In genomic region chr20:59322813-59323469, GRCh38 we compare ENCODE assay signal across 21 cellular contexts. TPM values are rescaled to one million over a fixed set of nuclear protein-coding genes. Genes with fewer than 3 reads are reported as not detected.
DNase-seq lines count a peak whose midpoint lies in the region; ATAC-seq and TF ChIP-seq lines count a peak whose summit lies in the region.
"Had no signal": no experiment of that assay in that cellular context is flagged by ENCODE, and none has a peak within 500 bp of the region (broad histone marks: within the 10 kb centered on the region; RNA-seq: fewer than 3 reads in every experiment).

No MANE protein-coding gene starts in this region.

- H3K36me3 Mint-ChIP-seq in natural killer cell treated with Interleukin-12 subunit alpha and Interleukin-12 subunit beta and Interleukin-15 and Interleukin-18, amount 100 ng/mL, for 72 hours = no peaks in the 10 kb centered on the region
- H3K36me3 Mint-ChIP-seq in natural killer cell (no peaks in the 10 kb centered on the region), endodermal cell (ENCODE audit: low read depth) (no peaks in the 10 kb centered on the region), type B pancreatic cell (no peaks in the 10 kb centered on the region)
- H3K36me3 Mint-ChIP-seq: CD4-positive, alpha-beta memory T cell; IgD-negative memory B cell had no signal

- peaks cover 7 to 12% of the 10 kb centered on the region in 2 donors for H3K27me3 Mint-ChIP-seq in natural killer cell treated with Interleukin-12 subunit alpha and Interleukin-12 subunit beta and Interleukin-15 and Interleukin-18, amount 100 ng/mL, for 72 hours
- peaks cover under 1 to 5% of the 10 kb centered on the region in 2 donors for H3K27me3 Mint-ChIP-seq in natural killer cell (ENCODE audit: low read depth in 2 of 2)
- H3K27me3 Mint-ChIP-seq in endodermal cell (ENCODE audit: insufficient read depth) = peaks cover 82% of the 10 kb centered on the region
- peaks cover 41% of the 10 kb centered on the region for H3K27me3 Mint-ChIP-seq in type B pancreatic cell

- TF ChIP-seq CTCF in natural killer cell (IDR thresholded peaks at IDR 0.05) (no peak), endodermal cell (conservative IDR thresholded peaks at IDR 0.05) (no peak), type B pancreatic cell (conservative IDR thresholded peaks at IDR 0.05) (no peak), brain microvascular endothelial cell (IDR thresholded peaks at IDR 0.05; ENCODE audit: low read depth, low read length, missing control alignments) (no peak)

- H3K27me3 ChIP-seq in endodermal cell (ENCODE audit: control insufficient read depth, insufficient read depth, low read length, poor library complexity, severe bottlenecking) = peaks cover 59% of the 10 kb centered on the region
- no peaks in the 10 kb centered on the region for H3K27me3 ChIP-seq in brain microvascular endothelial cell (replicated peaks)
- H3K27me3 ChIP-seq: BE2C, SJCRH30 had no signal

- DNase-seq in natural killer cell treated with Interleukin-12 subunit alpha and Interleukin-12 subunit beta and Interleukin-15 and Interleukin-18, amount 100 ng/mL, for 72 hours (ENCODE audit: low spot score) = peak; percentile 26
- no peak for DNase-seq in natural killer cell
- DNase-seq in NCI-H1417 treated with DMSO at 0.1 percent for 48 hours (lab: John Stamatoyannopoulos, UW) = peak; percentile 53
- DNase-seq in endodermal cell = no peak
- DNase-seq in type B pancreatic cell (ENCODE audit: extremely low spot score, unreplicated experiment) = no peak
- no peak for DNase-seq in brain microvascular endothelial cell
- no peak for DNase-seq in central memory CD4-positive, alpha-beta T cell
- DNase-seq: BE2C; CD4-positive, alpha-beta memory T cell; DMS79 treated with DMSO at 0.1 percent for 48 hours; GDM1; NCI-H146; NCI-H2081 treated with DMSO at 0.1 percent for 48 hours; NCI-H446; NCI-H82; RPMI8226; SJCRH30 had no signal

- intact Hi-C loops in natural killer cell (cut with micrococcal nuclease) = no loop called here

- no peak overlapping the region for H3K9ac ChIP-seq in endodermal cell (ENCODE audit: extremely low read depth, low read length, poor library complexity, severe bottlenecking)

- 87 to 94% methylated on average over 6 to 13 of the region's 13 CpGs for whole genome bisulfite sequencing in endodermal cell (ENCODE audit: insufficient coverage in 1 of 2, insufficient read length in 1 of 2), 2 experiments

- H3K4me1 ChIP-seq in endodermal cell (ENCODE audit: control insufficient read depth, insufficient read depth, low read length) = peaks cover 3% of the 10 kb centered on the region
- H3K4me1 ChIP-seq: BE2C had no signal

- H3K9me3 Mint-ChIP-seq in natural killer cell treated with Interleukin-12 subunit alpha and Interleukin-12 subunit beta and Interleukin-15 and Interleukin-18, amount 100 ng/mL, for 72 hours = no peaks in the 10 kb centered on the region
- H3K9me3 Mint-ChIP-seq in natural killer cell (no peaks in the 10 kb centered on the region), endodermal cell (no peaks in the 10 kb centered on the region), type B pancreatic cell (no peaks in the 10 kb centered on the region)
- H3K9me3 Mint-ChIP-seq: CD4-positive, alpha-beta memory T cell; IgD-negative memory B cell had no signal

- ATAC-seq in natural killer cell treated with Interleukin-12 subunit alpha and Interleukin-12 subunit beta and Interleukin-15 and Interleukin-18, amount 100 ng/mL, for 72 hours = no peak
- no peak for ATAC-seq in natural killer cell
- no peak for ATAC-seq in HG02870 (IDR thresholded peaks at IDR 0.05; ENCODE audit: unreplicated experiment)

- peak overlapping the region; percentile 47 for H3K27ac ChIP-seq in endodermal cell (ENCODE audit: low read depth, low read length)
- H3K27ac ChIP-seq in brain microvascular endothelial cell = no peak overlapping the region
- H3K27ac ChIP-seq: SJCRH30 had no signal

- H3K9me3 ChIP-seq in endodermal cell (ENCODE audit: control insufficient read depth, low read length) = no peaks in the 10 kb centered on the region
- H3K9me3 ChIP-seq: BE2C had no signal

- in situ Hi-C loops in brain microvascular endothelial cell (cut with HindIII; ENCODE audit: low pct_ligation_motif_present, low sequenced_read_pairs) = no loop called here

- no peak overlapping the region for H3K27ac Mint-ChIP-seq in natural killer cell treated with Interleukin-12 subunit alpha and Interleukin-12 subunit beta and Interleukin-15 and Interleukin-18, amount 100 ng/mL, for 72 hours
- H3K27ac Mint-ChIP-seq in natural killer cell (no peak overlapping the region), endodermal cell (no peak overlapping the region), type B pancreatic cell (peak overlapping the region; percentile 2)
- H3K27ac Mint-ChIP-seq: CD4-positive, alpha-beta memory T cell had no signal

- H3K36me3 ChIP-seq in endodermal cell (ENCODE audit: control insufficient read depth, insufficient read depth, low read length) (no peaks in the 10 kb centered on the region), brain microvascular endothelial cell (replicated peaks) (no peaks in the 10 kb centered on the region)
- H3K36me3 ChIP-seq: BE2C had no signal

- H3K4me3 Mint-ChIP-seq in natural killer cell treated with Interleukin-12 subunit alpha and Interleukin-12 subunit beta and Interleukin-15 and Interleukin-18, amount 100 ng/mL, for 72 hours = no peak overlapping the region
- H3K4me3 Mint-ChIP-seq in natural killer cell (no peak overlapping the region), endodermal cell (no peak overlapping the region), type B pancreatic cell (peak overlapping the region; percentile 15)
- H3K4me3 Mint-ChIP-seq: CD4-positive, alpha-beta memory T cell; IgD-negative memory B cell had no signal

- H3K4me1 Mint-ChIP-seq in natural killer cell treated with Interleukin-12 subunit alpha and Interleukin-12 subunit beta and Interleukin-15 and Interleukin-18, amount 100 ng/mL, for 72 hours (ENCODE audit: low read depth in 2 of 2) = no peaks in the 10 kb centered on the region
- H3K4me1 Mint-ChIP-seq in natural killer cell (no peaks in the 10 kb centered on the region), endodermal cell (peaks cover 2% of the 10 kb centered on the region), type B pancreatic cell (ENCODE audit: unreplicated experiment) (peaks cover 53% of the 10 kb centered on the region)
- H3K4me1 Mint-ChIP-seq: CD4-positive, alpha-beta memory T cell; IgD-negative memory B cell had no signal

- H3K4me3 ChIP-seq in endodermal cell (ENCODE audit: low read length) (no peak overlapping the region), brain microvascular endothelial cell (ENCODE audit: low read depth, low read length) (no peak overlapping the region)
- H3K4me3 ChIP-seq: SJCRH30 had no signal

RNA-seq across cellular contexts. Expression of gene EDN3, which starts 22.5 kb away (rescaled TPM):
- total RNA-seq in natural killer cell treated with Interleukin-12 subunit alpha and Interleukin-12 subunit beta and Interleukin-15 and Interleukin-18, amount 100 ng/mL, for 72 hours = not detected
- total RNA-seq in natural killer cell (under 1 TPM; 0.24 to 0.53 (median 0.41) TPM), endodermal cell (not detected), type B pancreatic cell (ENCODE audit: low replicate concordance) (2.3 and 30.4 TPM in 2 replicates)
- 0.68 TPM for polyA plus RNA-seq in endodermal cell (2013, experiment 1 of 2)
- polyA plus RNA-seq in endodermal cell (2013, experiment 2 of 2) = 0.87 TPM
- total RNA-seq: A673, LHCN-M2 had no signal
- polyA plus RNA-seq: IgD-negative memory B cell had no signal

Comparison
In these comparisons a context has a peak if more than half of its experiments do, and no peak if none do; other contexts are left out.
1. DNase-seq: peak in natural killer cell treated with Interleukin-12 subunit alpha and Interleukin-12 subunit beta and Interleukin-15 and Interleukin-18, amount 100 ng/mL, for 72 hours (single experiment) and NCI-H1417 treated with DMSO at 0.1 percent for 48 hours (single experiment); none in natural killer cell (single experiment), endodermal cell (single experiment), type B pancreatic cell (single experiment), brain microvascular endothelial cell (single experiment) and central memory CD4-positive, alpha-beta T cell (single experiment).